Comparison of ENCODE assay signal across 12 cellular contexts in the genomic region with DNA sequence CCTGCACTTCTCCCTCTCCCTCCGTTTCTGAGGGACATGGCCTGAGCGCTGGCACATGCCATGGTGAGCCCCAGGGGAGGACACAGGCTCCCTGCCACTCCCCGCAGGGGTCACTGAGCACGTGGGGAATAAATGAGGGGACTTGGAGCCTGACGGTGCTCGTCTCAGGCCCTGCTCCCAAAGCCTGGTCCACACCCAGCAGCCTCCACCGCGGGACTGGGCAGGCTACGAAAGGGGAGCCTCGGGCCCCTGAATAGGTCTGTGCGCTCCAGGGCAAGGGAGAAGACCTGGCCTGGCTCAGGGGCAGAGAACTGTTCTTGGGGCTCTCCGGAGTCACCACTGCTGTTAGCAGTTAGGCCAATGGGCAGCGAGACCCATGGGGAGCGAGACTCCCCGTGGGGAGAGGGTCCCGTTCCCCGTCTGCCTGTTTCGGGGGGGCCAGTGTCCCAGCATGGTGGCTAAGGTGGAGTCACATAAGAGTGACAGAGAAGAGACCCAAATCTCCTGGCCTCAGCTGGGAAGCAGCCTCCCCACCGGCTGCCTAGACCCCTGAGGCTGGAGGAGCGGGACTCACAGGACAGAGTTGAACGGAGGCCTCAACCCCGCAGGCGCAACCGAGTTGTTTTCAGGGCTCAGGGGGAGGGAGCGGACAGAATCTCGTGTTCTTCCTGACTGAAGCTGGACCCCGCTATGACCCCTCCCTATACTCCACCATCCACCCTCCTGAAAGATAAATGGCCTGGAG.
"Had no signal": no experiment of that assay in that cellular context is flagged by ENCODE, and none has a peak within 500 bp of the region (broad histone marks: within the 10 kb centered on the region; RNA-seq: fewer than 3 reads in every experiment).

No MANE protein-coding gene starts in this region.

- ATAC-seq: activated T-cell treated with anti-CD3 and anti-CD28 coated beads, Interleukin-2, amount 50 U/mL, for 72 hours; foreskin keratinocyte; stimulated activated naive CD8-positive, alpha-beta T cell treated with anti-CD3 and anti-CD28 coated beads, Interleukin-15, Interleukin-2, amounts not matched to agents 100 U/mL and 50 U/mL, for 24 hours had no signal

- H3K4me3 ChIP-seq: left ventricle myocardium inferior, spleen, suprapubic skin had no signal

- H3K27me3 Mint-ChIP-seq: activated naive CD8-positive, alpha-beta T cell treated with anti-CD3 and anti-CD28 coated beads, Interleukin-2, amount 10 ng/mL, durations not matched to agents 7 days and 5 days had no signal

- H3K9me3 ChIP-seq: left ventricle myocardium inferior, spleen, suprapubic skin had no signal

- H3K4me1 ChIP-seq: foreskin keratinocyte, left ventricle myocardium inferior, spleen, suprapubic skin had no signal

- H3K4me3 Mint-ChIP-seq: activated naive CD8-positive, alpha-beta T cell treated with anti-CD3 and anti-CD28 coated beads, Interleukin-2, amount 10 ng/mL, durations not matched to agents 7 days and 5 days; activated T-cell treated with anti-CD3 and anti-CD28 coated beads, Interleukin-2, amount 50 U/mL, for 72 hours; type B pancreatic cell had no signal

- H3K27ac ChIP-seq: foreskin keratinocyte, left ventricle myocardium inferior, spleen, suprapubic skin had no signal

- H3K36me3 ChIP-seq: left ventricle myocardium inferior, spleen, suprapubic skin had no signal

- H3K9me3 Mint-ChIP-seq: activated naive CD8-positive, alpha-beta T cell treated with anti-CD3 and anti-CD28 coated beads, Interleukin-2, amount 10 ng/mL, durations not matched to agents 7 days and 5 days; activated T-cell treated with anti-CD3 and anti-CD28 coated beads, Interleukin-2, amount 50 U/mL, for 72 hours; type B pancreatic cell had no signal

- H3K36me3 Mint-ChIP-seq: activated naive CD8-positive, alpha-beta T cell treated with anti-CD3 and anti-CD28 coated beads, Interleukin-2, amount 10 ng/mL, durations not matched to agents 7 days and 5 days; type B pancreatic cell had no signal

- H3K4me1 Mint-ChIP-seq: activated naive CD8-positive, alpha-beta T cell treated with anti-CD3 and anti-CD28 coated beads, Interleukin-2, amount 10 ng/mL, durations not matched to agents 7 days and 5 days had no signal

- DNase-seq: activated CD4-positive, alpha-beta T cell treated with anti-CD3 and anti-CD28 coated beads, Interleukin-2, amount 50 U/mL, for 48 hours; activated CD4-positive, CD25-positive, alpha-beta regulatory T cell treated with anti-CD3 and anti-CD28 coated beads, Interleukin-2, amount 50 U/mL, for 72 hours; activated gamma-delta T cell treated with Interleukin-2 at 50 U/mL for 16 hours; activated naive CD8-positive, alpha-beta T cell treated with anti-CD3 and anti-CD28 coated beads, Interleukin-2, amount 10 ng/mL, durations not matched to agents 7 days and 5 days; activated T-cell treated with anti-CD3 and anti-CD28 coated beads, Interleukin-2, amount 50 U/mL, for 72 hours; foreskin keratinocyte; left ventricle myocardium inferior; right cardiac atrium; stimulated activated naive CD8-positive, alpha-beta T cell treated with anti-CD3 and anti-CD28 coated beads, Interleukin-15, Interleukin-2, amounts not matched to agents 100 U/mL and 50 U/mL, for 24 hours had no signal

- H3K27me3 ChIP-seq: foreskin keratinocyte had no signal

- H3K27ac Mint-ChIP-seq: activated naive CD8-positive, alpha-beta T cell treated with anti-CD3 and anti-CD28 coated beads, Interleukin-2, amount 10 ng/mL, durations not matched to agents 7 days and 5 days; activated T-cell treated with anti-CD3 and anti-CD28 coated beads, Interleukin-2, amount 50 U/mL, for 72 hours; type B pancreatic cell had no signal
